1 cellular context compared by ENCODE assay signal in the genomic region with DNA sequence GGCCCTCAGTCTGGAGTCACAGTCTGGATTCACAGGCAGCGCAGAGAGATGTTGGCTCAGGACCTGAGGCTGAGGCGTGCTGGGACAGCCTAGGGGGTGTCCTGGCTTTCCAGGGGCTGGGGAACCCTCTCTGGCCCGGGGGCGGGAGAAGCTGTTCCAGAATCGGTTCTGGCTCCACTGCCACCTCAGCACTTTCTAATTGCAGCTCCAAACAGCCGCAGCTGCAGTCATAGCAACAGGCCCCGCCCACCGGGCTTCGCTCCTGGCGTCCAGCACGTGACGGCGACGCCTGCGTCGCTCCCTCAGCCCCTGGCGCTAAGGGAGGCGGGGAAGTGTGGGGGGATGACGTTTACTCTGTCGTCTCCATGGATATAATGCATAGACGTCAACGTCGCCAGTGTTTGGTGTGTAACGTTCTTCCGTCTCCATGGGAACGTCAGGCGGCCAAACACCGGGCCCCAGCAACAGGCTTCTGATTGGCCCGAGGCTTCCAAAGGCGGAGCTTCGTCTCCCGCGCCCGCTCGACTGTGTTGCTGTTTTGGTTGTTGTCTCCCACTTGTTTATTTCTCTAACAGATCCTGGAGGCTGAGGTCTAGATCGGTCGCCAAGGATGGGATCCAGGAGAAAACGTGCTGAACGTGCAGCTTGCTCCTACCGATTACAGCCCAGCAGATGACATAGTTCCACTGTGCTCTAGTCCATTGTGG.
TF ChIP-seq lines count a peak whose summit lies in the region.

No MANE protein-coding gene starts in this region.

TF ChIP-seq in HepG2, 621 proteins besides CTCF, POLR2A, EP300 and RAD21 (continued from another document and continues in another):
- TF ChIP-seq, protein P1, sequence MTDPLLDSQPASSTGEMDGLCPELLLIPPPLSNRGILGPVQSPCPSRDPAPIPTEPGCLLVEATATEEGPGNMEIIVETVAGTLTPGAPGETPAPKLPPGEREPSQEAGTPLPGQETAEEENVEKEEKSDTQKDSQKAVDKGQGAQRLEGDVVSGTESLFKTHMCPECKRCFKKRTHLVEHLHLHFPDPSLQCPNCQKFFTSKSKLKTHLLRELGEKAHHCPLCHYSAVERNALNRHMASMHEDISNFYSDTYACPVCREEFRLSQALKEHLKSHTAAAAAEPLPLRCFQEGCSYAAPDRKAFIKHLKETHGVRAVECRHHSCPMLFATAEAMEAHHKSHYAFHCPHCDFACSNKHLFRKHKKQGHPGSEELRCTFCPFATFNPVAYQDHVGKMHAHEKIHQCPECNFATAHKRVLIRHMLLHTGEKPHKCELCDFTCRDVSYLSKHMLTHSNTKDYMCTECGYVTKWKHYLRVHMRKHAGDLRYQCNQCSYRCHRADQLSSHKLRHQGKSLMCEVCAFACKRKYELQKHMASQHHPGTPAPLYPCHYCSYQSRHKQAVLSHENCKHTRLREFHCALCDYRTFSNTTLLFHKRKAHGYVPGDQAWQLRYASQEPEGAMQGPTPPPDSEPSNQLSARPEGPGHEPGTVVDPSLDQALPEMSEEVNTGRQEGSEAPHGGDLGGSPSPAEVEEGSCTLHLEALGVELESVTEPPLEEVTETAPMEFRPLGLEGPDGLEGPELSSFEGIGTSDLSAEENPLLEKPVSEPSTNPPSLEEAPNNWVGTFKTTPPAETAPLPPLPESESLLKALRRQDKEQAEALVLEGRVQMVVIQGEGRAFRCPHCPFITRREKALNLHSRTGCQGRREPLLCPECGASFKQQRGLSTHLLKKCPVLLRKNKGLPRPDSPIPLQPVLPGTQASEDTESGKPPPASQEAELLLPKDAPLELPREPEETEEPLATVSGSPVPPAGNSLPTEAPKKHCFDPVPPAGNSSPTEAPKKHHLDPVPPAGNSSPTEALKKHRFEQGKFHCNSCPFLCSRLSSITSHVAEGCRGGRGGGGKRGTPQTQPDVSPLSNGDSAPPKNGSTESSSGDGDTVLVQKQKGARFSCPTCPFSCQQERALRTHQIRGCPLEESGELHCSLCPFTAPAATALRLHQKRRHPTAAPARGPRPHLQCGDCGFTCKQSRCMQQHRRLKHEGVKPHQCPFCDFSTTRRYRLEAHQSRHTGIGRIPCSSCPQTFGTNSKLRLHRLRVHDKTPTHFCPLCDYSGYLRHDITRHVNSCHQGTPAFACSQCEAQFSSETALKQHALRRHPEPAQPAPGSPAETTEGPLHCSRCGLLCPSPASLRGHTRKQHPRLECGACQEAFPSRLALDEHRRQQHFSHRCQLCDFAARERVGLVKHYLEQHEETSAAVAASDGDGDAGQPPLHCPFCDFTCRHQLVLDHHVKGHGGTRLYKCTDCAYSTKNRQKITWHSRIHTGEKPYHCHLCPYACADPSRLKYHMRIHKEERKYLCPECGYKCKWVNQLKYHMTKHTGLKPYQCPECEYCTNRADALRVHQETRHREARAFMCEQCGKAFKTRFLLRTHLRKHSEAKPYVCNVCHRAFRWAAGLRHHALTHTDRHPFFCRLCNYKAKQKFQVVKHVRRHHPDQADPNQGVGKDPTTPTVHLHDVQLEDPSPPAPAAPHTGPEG (CRISPR knock-in tag; IDR thresholded peaks at IDR 0.05): peak; percentile 34; the same call in 1 of the 2 replicates
- TF ChIP-seq RARA (CRISPR knock-in tag; IDR thresholded peaks at IDR 0.05) (peak; percentile 17; the same call in 1 of the 2 replicates), SALL1 (CRISPR knock-in tag; IDR thresholded peaks at IDR 0.05) (peak; percentile 74), ZZZ3 (CRISPR knock-in tag; IDR thresholded peaks at IDR 0.05; ENCODE audit: borderline replicate concordance) (0 out of 2 replicates have a peak, but pooled peaks have one; percentile 58), JUND (CRISPR knock-in tag; IDR thresholded peaks at IDR 0.05) (peak; percentile 52; the same call in 1 of the 2 replicates), CCDC6 (CRISPR knock-in tag; IDR thresholded peaks at IDR 0.05) (no peak), ZNF772 (CRISPR knock-in tag; IDR thresholded peaks at IDR 0.05) (no peak), ZNF224 (CRISPR knock-in tag; IDR thresholded peaks at IDR 0.05) (peak; percentile 73; the same call in 1 of the 2 replicates), ZNF430 (CRISPR knock-in tag; IDR thresholded peaks at IDR 0.05) (no peak; the same call in 1 of the 2 replicates), BORCS8-MEF2B (CRISPR knock-in tag; IDR thresholded peaks at IDR 0.05) (no peak; the same call in 1 of the 2 replicates), IRX3 (CRISPR knock-in tag; IDR thresholded peaks at IDR 0.05; ENCODE audit: borderline replicate concordance, low read depth) (no peak), ISL2 (CRISPR knock-in tag; IDR thresholded peaks at IDR 0.05) (0 out of 2 replicates have a peak, but pooled peaks have one; percentile 47), KLF16 (CRISPR knock-in tag; IDR thresholded peaks at IDR 0.05) (peak in 1 of 2 experiments; percentile 71; a peak in 2 of 4 replicates)
- TF ChIP-seq, protein P2, sequence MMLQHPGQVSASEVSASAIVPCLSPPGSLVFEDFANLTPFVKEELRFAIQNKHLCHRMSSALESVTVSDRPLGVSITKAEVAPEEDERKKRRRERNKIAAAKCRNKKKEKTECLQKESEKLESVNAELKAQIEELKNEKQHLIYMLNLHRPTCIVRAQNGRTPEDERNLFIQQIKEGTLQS (CRISPR knock-in tag; IDR thresholded peaks at IDR 0.05): no peak
- TF ChIP-seq, protein P3, sequence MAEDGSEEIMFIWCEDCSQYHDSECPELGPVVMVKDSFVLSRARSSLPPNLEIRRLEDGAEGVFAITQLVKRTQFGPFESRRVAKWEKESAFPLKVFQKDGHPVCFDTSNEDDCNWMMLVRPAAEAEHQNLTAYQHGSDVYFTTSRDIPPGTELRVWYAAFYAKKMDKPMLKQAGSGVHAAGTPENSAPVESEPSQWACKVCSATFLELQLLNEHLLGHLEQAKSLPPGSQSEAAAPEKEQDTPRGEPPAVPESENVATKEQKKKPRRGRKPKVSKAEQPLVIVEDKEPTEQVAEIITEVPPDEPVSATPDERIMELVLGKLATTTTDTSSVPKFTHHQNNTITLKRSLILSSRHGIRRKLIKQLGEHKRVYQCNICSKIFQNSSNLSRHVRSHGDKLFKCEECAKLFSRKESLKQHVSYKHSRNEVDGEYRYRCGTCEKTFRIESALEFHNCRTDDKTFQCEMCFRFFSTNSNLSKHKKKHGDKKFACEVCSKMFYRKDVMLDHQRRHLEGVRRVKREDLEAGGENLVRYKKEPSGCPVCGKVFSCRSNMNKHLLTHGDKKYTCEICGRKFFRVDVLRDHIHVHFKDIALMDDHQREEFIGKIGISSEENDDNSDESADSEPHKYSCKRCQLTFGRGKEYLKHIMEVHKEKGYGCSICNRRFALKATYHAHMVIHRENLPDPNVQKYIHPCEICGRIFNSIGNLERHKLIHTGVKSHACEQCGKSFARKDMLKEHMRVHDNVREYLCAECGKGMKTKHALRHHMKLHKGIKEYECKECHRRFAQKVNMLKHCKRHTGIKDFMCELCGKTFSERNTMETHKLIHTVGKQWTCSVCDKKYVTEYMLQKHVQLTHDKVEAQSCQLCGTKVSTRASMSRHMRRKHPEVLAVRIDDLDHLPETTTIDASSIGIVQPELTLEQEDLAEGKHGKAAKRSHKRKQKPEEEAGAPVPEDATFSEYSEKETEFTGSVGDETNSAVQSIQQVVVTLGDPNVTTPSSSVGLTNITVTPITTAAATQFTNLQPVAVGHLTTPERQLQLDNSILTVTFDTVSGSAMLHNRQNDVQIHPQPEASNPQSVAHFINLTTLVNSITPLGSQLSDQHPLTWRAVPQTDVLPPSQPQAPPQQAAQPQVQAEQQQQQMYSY (CRISPR knock-in tag; IDR thresholded peaks at IDR 0.05): no peak
- TF ChIP-seq, protein P4, sequence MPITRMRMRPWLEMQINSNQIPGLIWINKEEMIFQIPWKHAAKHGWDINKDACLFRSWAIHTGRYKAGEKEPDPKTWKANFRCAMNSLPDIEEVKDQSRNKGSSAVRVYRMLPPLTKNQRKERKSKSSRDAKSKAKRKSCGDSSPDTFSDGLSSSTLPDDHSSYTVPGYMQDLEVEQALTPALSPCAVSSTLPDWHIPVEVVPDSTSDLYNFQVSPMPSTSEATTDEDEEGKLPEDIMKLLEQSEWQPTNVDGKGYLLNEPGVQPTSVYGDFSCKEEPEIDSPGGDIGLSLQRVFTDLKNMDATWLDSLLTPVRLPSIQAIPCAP (CRISPR knock-in tag; IDR thresholded peaks at IDR 0.05; ENCODE audit: low read depth): no peak
- TF ChIP-seq, protein P5, sequence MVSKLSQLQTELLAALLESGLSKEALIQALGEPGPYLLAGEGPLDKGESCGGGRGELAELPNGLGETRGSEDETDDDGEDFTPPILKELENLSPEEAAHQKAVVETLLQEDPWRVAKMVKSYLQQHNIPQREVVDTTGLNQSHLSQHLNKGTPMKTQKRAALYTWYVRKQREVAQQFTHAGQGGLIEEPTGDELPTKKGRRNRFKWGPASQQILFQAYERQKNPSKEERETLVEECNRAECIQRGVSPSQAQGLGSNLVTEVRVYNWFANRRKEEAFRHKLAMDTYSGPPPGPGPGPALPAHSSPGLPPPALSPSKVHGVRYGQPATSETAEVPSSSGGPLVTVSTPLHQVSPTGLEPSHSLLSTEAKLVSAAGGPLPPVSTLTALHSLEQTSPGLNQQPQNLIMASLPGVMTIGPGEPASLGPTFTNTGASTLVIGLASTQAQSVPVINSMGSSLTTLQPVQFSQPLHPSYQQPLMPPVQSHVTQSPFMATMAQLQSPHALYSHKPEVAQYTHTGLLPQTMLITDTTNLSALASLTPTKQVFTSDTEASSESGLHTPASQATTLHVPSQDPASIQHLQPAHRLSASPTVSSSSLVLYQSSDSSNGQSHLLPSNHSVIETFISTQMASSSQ (IDR thresholded peaks at IDR 0.05; ENCODE audit: low read depth): no peak
- TF ChIP-seq, protein P5 (CRISPR knock-in tag; IDR thresholded peaks at IDR 0.05; ENCODE audit: borderline replicate concordance): peak; percentile 59; the same call in 1 of the 2 replicates
- TF ChIP-seq, protein P6, sequence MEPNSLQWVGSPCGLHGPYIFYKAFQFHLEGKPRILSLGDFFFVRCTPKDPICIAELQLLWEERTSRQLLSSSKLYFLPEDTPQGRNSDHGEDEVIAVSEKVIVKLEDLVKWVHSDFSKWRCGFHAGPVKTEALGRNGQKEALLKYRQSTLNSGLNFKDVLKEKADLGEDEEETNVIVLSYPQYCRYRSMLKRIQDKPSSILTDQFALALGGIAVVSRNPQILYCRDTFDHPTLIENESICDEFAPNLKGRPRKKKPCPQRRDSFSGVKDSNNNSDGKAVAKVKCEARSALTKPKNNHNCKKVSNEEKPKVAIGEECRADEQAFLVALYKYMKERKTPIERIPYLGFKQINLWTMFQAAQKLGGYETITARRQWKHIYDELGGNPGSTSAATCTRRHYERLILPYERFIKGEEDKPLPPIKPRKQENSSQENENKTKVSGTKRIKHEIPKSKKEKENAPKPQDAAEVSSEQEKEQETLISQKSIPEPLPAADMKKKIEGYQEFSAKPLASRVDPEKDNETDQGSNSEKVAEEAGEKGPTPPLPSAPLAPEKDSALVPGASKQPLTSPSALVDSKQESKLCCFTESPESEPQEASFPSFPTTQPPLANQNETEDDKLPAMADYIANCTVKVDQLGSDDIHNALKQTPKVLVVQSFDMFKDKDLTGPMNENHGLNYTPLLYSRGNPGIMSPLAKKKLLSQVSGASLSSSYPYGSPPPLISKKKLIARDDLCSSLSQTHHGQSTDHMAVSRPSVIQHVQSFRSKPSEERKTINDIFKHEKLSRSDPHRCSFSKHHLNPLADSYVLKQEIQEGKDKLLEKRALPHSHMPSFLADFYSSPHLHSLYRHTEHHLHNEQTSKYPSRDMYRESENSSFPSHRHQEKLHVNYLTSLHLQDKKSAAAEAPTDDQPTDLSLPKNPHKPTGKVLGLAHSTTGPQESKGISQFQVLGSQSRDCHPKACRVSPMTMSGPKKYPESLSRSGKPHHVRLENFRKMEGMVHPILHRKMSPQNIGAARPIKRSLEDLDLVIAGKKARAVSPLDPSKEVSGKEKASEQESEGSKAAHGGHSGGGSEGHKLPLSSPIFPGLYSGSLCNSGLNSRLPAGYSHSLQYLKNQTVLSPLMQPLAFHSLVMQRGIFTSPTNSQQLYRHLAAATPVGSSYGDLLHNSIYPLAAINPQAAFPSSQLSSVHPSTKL (CRISPR knock-in tag; IDR thresholded peaks at IDR 0.05): peak; percentile 66
- TF ChIP-seq, protein P7, sequence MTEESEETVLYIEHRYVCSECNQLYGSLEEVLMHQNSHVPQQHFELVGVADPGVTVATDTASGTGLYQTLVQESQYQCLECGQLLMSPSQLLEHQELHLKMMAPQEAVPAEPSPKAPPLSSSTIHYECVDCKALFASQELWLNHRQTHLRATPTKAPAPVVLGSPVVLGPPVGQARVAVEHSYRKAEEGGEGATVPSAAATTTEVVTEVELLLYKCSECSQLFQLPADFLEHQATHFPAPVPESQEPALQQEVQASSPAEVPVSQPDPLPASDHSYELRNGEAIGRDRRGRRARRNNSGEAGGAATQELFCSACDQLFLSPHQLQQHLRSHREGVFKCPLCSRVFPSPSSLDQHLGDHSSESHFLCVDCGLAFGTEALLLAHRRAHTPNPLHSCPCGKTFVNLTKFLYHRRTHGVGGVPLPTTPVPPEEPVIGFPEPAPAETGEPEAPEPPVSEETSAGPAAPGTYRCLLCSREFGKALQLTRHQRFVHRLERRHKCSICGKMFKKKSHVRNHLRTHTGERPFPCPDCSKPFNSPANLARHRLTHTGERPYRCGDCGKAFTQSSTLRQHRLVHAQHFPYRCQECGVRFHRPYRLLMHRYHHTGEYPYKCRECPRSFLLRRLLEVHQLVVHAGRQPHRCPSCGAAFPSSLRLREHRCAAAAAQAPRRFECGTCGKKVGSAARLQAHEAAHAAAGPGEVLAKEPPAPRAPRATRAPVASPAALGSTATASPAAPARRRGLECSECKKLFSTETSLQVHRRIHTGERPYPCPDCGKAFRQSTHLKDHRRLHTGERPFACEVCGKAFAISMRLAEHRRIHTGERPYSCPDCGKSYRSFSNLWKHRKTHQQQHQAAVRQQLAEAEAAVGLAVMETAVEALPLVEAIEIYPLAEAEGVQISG (CRISPR knock-in tag; IDR thresholded peaks at IDR 0.05): peak; percentile 65; the same call in 1 of the 2 replicates
